ENCODE assay signal across 27 cellular contexts in genomic region chr14:77423423-77423822, GRCh38.
"Had no signal": no experiment of that assay in that cellular context is flagged by ENCODE, and none has a peak within 500 bp of the region (broad histone marks: within the 10 kb centered on the region; RNA-seq: fewer than 3 reads in every experiment).

Gene NOXRED1, minus strand, starts transcription at chr14:77423523. Its CDS starts 634 bp downstream, at chr14:77422889.

- H3K36me3 ChIP-seq: uterus had no signal

- H3K4me1 ChIP-seq: pancreas, prostate gland, right lobe of liver, sigmoid colon, stomach, tibial artery, transverse colon, upper lobe of right lung, uterus had no signal

- H3K4me3 ChIP-seq: pancreas, prostate gland, right lobe of liver, sigmoid colon, stomach, tibial artery, transverse colon, upper lobe of right lung, uterus had no signal

- H3K4me1 Mint-ChIP-seq: naive thymus-derived CD8-positive, alpha-beta T cell; nephron progenitor cell; neural crest cell; stimulated activated effector memory CD8-positive, alpha-beta T cell treated with anti-CD3 and anti-CD28 coated beads, Interleukin-12 subunit alpha, Interleukin-12 subunit beta, amount 100 ng/mL, for 72 hours; stimulated activated naive B cell treated with anti-CD40 and anti-IgM and Interleukin-4, amounts not matched to agents 10 μg/mL and 1 μg/mL and 100 μg/mL, for 72 hours had no signal

- H3K9me3 ChIP-seq: neutrophil, pancreas, prostate gland, right lobe of liver had no signal

- H3K27ac Mint-ChIP-seq: naive thymus-derived CD8-positive, alpha-beta T cell; natural killer cell treated with Interleukin-12 subunit alpha and Interleukin-12 subunit beta and Interleukin-15 and Interleukin-18, amount 100 ng/mL, for 72 hours; nephron progenitor cell; stimulated activated effector memory CD8-positive, alpha-beta T cell treated with anti-CD3 and anti-CD28 coated beads, Interleukin-12 subunit alpha, Interleukin-12 subunit beta, amount 100 ng/mL, for 72 hours; stimulated activated naive B cell treated with anti-CD40 and anti-IgM and Interleukin-4, amounts not matched to agents 10 μg/mL and 1 μg/mL and 100 μg/mL, for 72 hours; stimulated activated naive CD8-positive, alpha-beta T cell treated with anti-CD3 and anti-CD28 coated beads, Interleukin-15, Interleukin-2, amounts not matched to agents 100 ng/mL and 50 ng/mL, for 24 hours; type B pancreatic cell had no signal

- H3K27me3 Mint-ChIP-seq: naive thymus-derived CD8-positive, alpha-beta T cell; natural killer cell treated with Interleukin-12 subunit alpha and Interleukin-12 subunit beta and Interleukin-15 and Interleukin-18, amount 100 ng/mL, for 72 hours; stimulated activated naive B cell treated with anti-CD40 and anti-IgM and Interleukin-4, amounts not matched to agents 10 μg/mL and 1 μg/mL and 100 μg/mL, for 72 hours; stimulated activated naive CD8-positive, alpha-beta T cell treated with anti-CD3 and anti-CD28 coated beads, Interleukin-15, Interleukin-2, amounts not matched to agents 100 ng/mL and 50 ng/mL, for 24 hours; type B pancreatic cell had no signal

- FAIRE-seq: pancreas, small intestine had no signal

- ATAC-seq: naive thymus-derived CD8-positive, alpha-beta T cell; natural killer cell treated with Interleukin-12 subunit alpha and Interleukin-12 subunit beta and Interleukin-15 and Interleukin-18, amount 100 ng/mL, for 72 hours; pancreas; right cardiac atrium; right lobe of liver; stimulated activated effector memory CD8-positive, alpha-beta T cell treated with anti-CD3 and anti-CD28 coated beads, Interleukin-12 subunit alpha, Interleukin-12 subunit beta, amount 100 ng/mL, for 72 hours; stimulated activated naive B cell treated with anti-CD40 and anti-IgM and Interleukin-4, amounts not matched to agents 10 μg/mL and 1 μg/mL and 100 μg/mL, for 72 hours; upper lobe of right lung had no signal

- H3K4me3 Mint-ChIP-seq: naive thymus-derived CD8-positive, alpha-beta T cell; natural killer cell treated with Interleukin-12 subunit alpha and Interleukin-12 subunit beta and Interleukin-15 and Interleukin-18, amount 100 ng/mL, for 72 hours; nephron progenitor cell; neural crest cell; stimulated activated effector memory CD8-positive, alpha-beta T cell treated with anti-CD3 and anti-CD28 coated beads, Interleukin-12 subunit alpha, Interleukin-12 subunit beta, amount 100 ng/mL, for 72 hours; stimulated activated naive B cell treated with anti-CD40 and anti-IgM and Interleukin-4, amounts not matched to agents 10 μg/mL and 1 μg/mL and 100 μg/mL, for 72 hours; stimulated activated naive CD8-positive, alpha-beta T cell treated with anti-CD3 and anti-CD28 coated beads, Interleukin-15, Interleukin-2, amounts not matched to agents 100 ng/mL and 50 ng/mL, for 24 hours; type B pancreatic cell had no signal

- H3K27ac ChIP-seq: neutrophil, pancreas, prostate gland, right lobe of liver, sigmoid colon, stomach, tibial artery, transverse colon, upper lobe of right lung, uterus had no signal

- H3K27me3 ChIP-seq: neutrophil, pancreas, right lobe of liver, sigmoid colon, stomach, tibial artery, transverse colon, upper lobe of right lung, uterus had no signal

- DNase-seq: naive thymus-derived CD8-positive, alpha-beta T cell; nephron progenitor cell; nucleus accumbens; pancreas; retina; right cardiac atrium; right lobe of liver; sigmoid colon; small intestine; stimulated activated CD4-positive, alpha-beta T cell treated with anti-CD3 and anti-CD28 coated beads, Interleukin-15, amount 100 ng/mL, for 24 hours; stimulated activated CD4-positive, alpha-beta T cell treated with anti-CD3 and anti-CD28 coated beads, Interleukin-2, amount 100 ng/mL, for 24 hours; stimulated activated CD4-positive, alpha-beta T cell treated with anti-CD3 and anti-CD28 coated beads, Interleukin-2, amount 100 ng/mL, for 48 hours; stimulated activated CD4-positive, alpha-beta T cell treated with anti-CD3 and anti-CD28 coated beads, Interleukin-4, amount 100 ng/mL, for 24 hours; stimulated activated naive B cell treated with anti-CD40 and anti-IgM and Interleukin-4, amounts not matched to agents 10 μg/mL and 1 μg/mL and 100 μg/mL, for 72 hours; stimulated activated naive CD4-positive, alpha-beta T cell treated with Interleukin-2 at 50 U/mL for 16 hours; stomach; tibial artery; transverse colon; upper lobe of right lung; uterus had no signal
